ENCODE assay signal across 13 cellular contexts in the genomic region with DNA sequence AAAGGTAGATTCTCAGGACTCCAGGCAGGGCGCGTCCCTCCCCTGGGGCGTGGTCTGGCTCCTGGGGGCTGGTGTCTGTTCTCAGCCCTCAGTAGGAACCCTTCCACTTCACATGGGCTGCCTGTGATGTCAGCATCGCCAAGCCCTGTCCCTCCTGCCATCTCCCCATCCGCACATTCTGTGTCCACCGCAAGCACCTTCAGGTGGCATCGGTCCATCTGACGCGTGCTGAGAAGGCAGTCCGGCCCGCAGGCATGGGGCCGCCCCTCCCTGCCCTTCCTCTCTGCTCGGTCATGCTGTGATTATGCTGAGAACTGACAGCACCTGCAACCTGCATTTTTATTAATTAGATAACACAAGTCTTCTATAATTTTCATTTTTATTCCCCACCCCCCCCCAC. TPM values are rescaled to one million over a fixed set of nuclear protein-coding genes. Genes with fewer than 3 reads are reported as not detected.
"Had no signal": no experiment of that assay in that cellular context is flagged by ENCODE, and none has a peak within 500 bp of the region (broad histone marks: within the 10 kb centered on the region; RNA-seq: fewer than 3 reads in every experiment).

No MANE protein-coding gene starts in this region.

- ATAC-seq: heart right ventricle, left ventricle myocardium superior, mucosa of descending colon, sciatic nerve had no signal

- H3K9me3 ChIP-seq: esophagus muscularis mucosa, heart right ventricle, mucosa of descending colon had no signal

- DNase-seq: activated CD4-positive, CD25-positive, alpha-beta regulatory T cell treated with anti-CD3 and anti-CD28 coated beads, Interleukin-2, amount 50 U/mL, for 72 hours; effector CD8-positive, alpha-beta T cell; heart right ventricle; kidney glomerular epithelial cell; left ventricle myocardium superior; naive B cell; stimulated activated naive CD4-positive, alpha-beta T cell; T-helper 2 cell had no signal

- H3K27ac ChIP-seq: esophagus muscularis mucosa, parathyroid adenoma, VCaP had no signal

- H3K36me3 ChIP-seq: esophagus muscularis mucosa, heart right ventricle had no signal

- H3K4me3 ChIP-seq: esophagus muscularis mucosa, heart right ventricle, mucosa of descending colon had no signal

- H3K79me2 ChIP-seq: parathyroid adenoma had no signal

- H3K4me1 ChIP-seq: parathyroid adenoma had no signal

- H3K9ac ChIP-seq: parathyroid adenoma had no signal

- H2AFZ ChIP-seq: parathyroid adenoma had no signal

RNA-seq across cellular contexts. Expression of a gene that starts 12.7 kb away (rescaled TPM):
- total RNA-seq: esophagus muscularis mucosa, left ventricle myocardium superior had no signal
